ENCODE assay signal across 1 cellular context in genomic region chr18:3450358-3451107, GRCh38.
A peak's percentile ranks its signal among the peaks of the same experiment; 100 is the strongest.
TF ChIP-seq lines count a peak whose summit lies in the region.

No MANE protein-coding gene starts in this region.

TF ChIP-seq in K562, 482 proteins besides CTCF, POLR2A, EP300 and RAD21 (continued from another document and continues in another):
- TF ChIP-seq KAT7 (CRISPR knock-in tag; IDR thresholded peaks at IDR 0.05; ENCODE audit: borderline replicate concordance) (no peak), SOX6 (IDR thresholded peaks at IDR 0.05) (no peak), ZNF121 (CRISPR knock-in tag; conservative IDR thresholded peaks at IDR 0.05) (no peak), ELK1 (CRISPR knock-in tag; IDR thresholded peaks at IDR 0.05) (no peak), EWSR1 (IDR thresholded peaks at IDR 0.05; ENCODE audit: borderline replicate concordance, low read depth, partially characterized antibody) (no peak), STAT5A (IDR thresholded peaks at IDR 0.05; ENCODE audit: borderline replicate concordance, low read length) (no peak), PYGO2 (tag; IDR thresholded peaks at IDR 0.05) (no peak), ZNF277 (CRISPR knock-in tag; IDR thresholded peaks at IDR 0.05; ENCODE audit: borderline replicate concordance) (no peak), BMI1 (IDR thresholded peaks at IDR 0.05; ENCODE audit: low read length) (no peak), RBM25 (IDR thresholded peaks at IDR 0.05; ENCODE audit: low read depth, low read length, severe bottlenecking) (no peak), ZNF79 (CRISPR knock-in tag; IDR thresholded peaks at IDR 0.05; ENCODE audit: low read depth) (no peak), PML (IDR thresholded peaks at IDR 0.05; ENCODE audit: low read length) (no peak), ZNF76 (CRISPR knock-in tag; IDR thresholded peaks at IDR 0.05; ENCODE audit: borderline replicate concordance) (no peak), NBN (IDR thresholded peaks at IDR 0.05; ENCODE audit: low read depth) (no peak), ZSCAN29 (IDR thresholded peaks at IDR 0.05) (no peak), IFI16 (CRISPR knock-in tag; IDR thresholded peaks at IDR 0.05) (no peak), POU5F1 (IDR thresholded peaks at IDR 0.05; ENCODE audit: borderline replicate concordance, low read depth, low read length, partially characterized antibody) (no peak), RNF2 (IDR thresholded peaks at IDR 0.05) (no peak), SRSF3 (IDR thresholded peaks at IDR 0.05; ENCODE audit: insufficient read depth, low read length) (no peak), LCOR (CRISPR knock-in tag; IDR thresholded peaks at IDR 0.05) (no peak), LEF1 (IDR thresholded peaks at IDR 0.05) (no peak), ATF4 (CRISPR knock-in tag; IDR thresholded peaks at IDR 0.05) (0 out of 2 replicates have a peak, but pooled peaks have one; percentile 14), SIX5 (IDR thresholded peaks at IDR 0.05; ENCODE audit: borderline replicate concordance in 1 of 2, insufficient read depth in 1 of 2, low read depth in 1 of 2, low read length in 2 of 2) (no peak), TFE3 (CRISPR knock-in tag; IDR thresholded peaks at IDR 0.05) (peak; percentile 0; the same call in 1 of the 2 replicates), TAF7 (tag; IDR thresholded peaks at IDR 0.05) (no peak; the same call in 1 of the 2 replicates), KAT8 (IDR thresholded peaks at IDR 0.05; ENCODE audit: low read depth) (no peak), ZNF764 (CRISPR knock-in tag; IDR thresholded peaks at IDR 0.05; ENCODE audit: low read depth) (peak; percentile 67; the same call in 1 of the 2 replicates), ZNF695 (CRISPR knock-in tag; IDR thresholded peaks at IDR 0.05) (peak; percentile 56; the same call in 1 of the 2 replicates), PHTF2 (CRISPR knock-in tag; IDR thresholded peaks at IDR 0.05) (no peak), MCM7 (IDR thresholded peaks at IDR 0.05) (no peak), RERE (CRISPR knock-in tag; IDR thresholded peaks at IDR 0.05; ENCODE audit: borderline replicate concordance) (no peak), ASH1L (IDR thresholded peaks at IDR 0.05; ENCODE audit: borderline replicate concordance, low read depth, partially characterized antibody) (no peak), SETDB1 (IDR thresholded peaks at IDR 0.05; ENCODE audit: low read length) (no peak), GTF2B (IDR thresholded peaks at IDR 0.05; ENCODE audit: extremely low read depth, insufficient read length) (no peak), ZFP1 (CRISPR knock-in tag; IDR thresholded peaks at IDR 0.05) (no peak), POLR2B (IDR thresholded peaks at IDR 0.05; ENCODE audit: low read depth, partially characterized antibody) (no peak), SRF (CRISPR knock-in tag; IDR thresholded peaks at IDR 0.05) (peak in 1 of 2 experiments; percentile 50; a peak in 1 of 4 replicates), RBFOX2 (IDR thresholded peaks at IDR 0.05; ENCODE audit: low read depth, low read length) (peak; percentile 82), ZNF717 (CRISPR knock-in tag; IDR thresholded peaks at IDR 0.05) (no peak), ZNF696 (CRISPR knock-in tag; conservative IDR thresholded peaks at IDR 0.05) (no peak), DEAF1 (CRISPR knock-in tag; IDR thresholded peaks at IDR 0.05) (0 out of 2 replicates have a peak, but pooled peaks have one; percentile 26), SMC3 (conservative IDR thresholded peaks at IDR 0.05; ENCODE audit: insufficient read depth, low read depth, low read length) (no peak), MXD1 (CRISPR knock-in tag; IDR thresholded peaks at IDR 0.05; ENCODE audit: borderline replicate concordance, poor library complexity, severe bottlenecking) (no peak), HBP1 (CRISPR knock-in tag; IDR thresholded peaks at IDR 0.05) (peak; percentile 70; the same call in 1 of the 2 replicates), CHAMP1 (IDR thresholded peaks at IDR 0.05) (no peak), SREBF1 (IDR thresholded peaks at IDR 0.05; ENCODE audit: borderline replicate concordance, low read depth, low read length) (no peak), SMARCC2 (IDR thresholded peaks at IDR 0.05; ENCODE audit: low read depth) (no peak), ZNF395 (CRISPR knock-in tag; IDR thresholded peaks at IDR 0.05) (no peak)
